In genomic region chr1:53368314-53369033, GRCh38 we compare ENCODE assay signal across 1 cellular context.
TF ChIP-seq lines count a peak whose summit lies in the region.

No MANE protein-coding gene starts in this region.

TF ChIP-seq in GM23338, 12 proteins besides CTCF, POLR2A, EP300 and RAD21 (continued from another document):
- TF ChIP-seq REST (IDR thresholded peaks at IDR 0.05; ENCODE audit: unreplicated experiment), result no peak
- no peak for TF ChIP-seq ZNF114 (CRISPR knock-in tag; IDR thresholded peaks at IDR 0.05)
